Comparison of ENCODE assay signal across 18 cellular contexts in the genomic region with DNA sequence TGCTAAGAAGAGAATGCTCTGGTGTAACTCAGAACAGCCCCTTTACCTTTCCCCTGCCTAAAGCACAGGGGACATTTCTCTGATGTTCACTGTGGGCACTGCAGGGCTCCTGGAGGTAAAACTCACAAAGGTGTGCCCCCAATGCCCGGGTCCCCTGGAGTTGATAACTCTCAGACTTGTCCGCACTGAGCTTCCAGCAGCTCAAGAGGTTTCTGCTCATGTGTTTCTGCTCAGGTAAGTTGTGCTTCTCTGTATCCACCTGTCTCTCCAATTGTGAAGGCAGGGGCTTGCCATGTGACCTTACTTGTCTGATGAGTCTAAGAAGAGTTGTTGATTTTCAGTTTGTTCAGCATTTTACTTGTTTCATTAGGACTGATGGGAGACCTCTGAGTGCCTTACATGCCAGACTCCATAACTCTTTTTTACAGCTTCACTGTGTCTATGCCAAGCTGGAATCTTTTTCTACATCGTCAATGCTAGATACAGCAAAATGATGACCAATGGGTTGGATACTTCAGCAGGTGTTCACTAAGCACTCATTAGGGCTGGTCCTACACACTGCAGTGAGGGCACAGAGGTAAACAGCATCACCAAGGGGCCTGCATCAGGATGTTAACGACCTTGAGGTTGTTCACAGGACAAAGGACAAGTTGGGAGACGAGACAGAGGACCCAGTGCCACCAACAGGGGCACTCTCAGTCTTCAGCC.
"Had no signal": no experiment of that assay in that cellular context is flagged by ENCODE, and none has a peak within 500 bp of the region (broad histone marks: within the 10 kb centered on the region; RNA-seq: fewer than 3 reads in every experiment).

No MANE protein-coding gene starts in this region.

- DNase-seq: activated CD4-positive, alpha-beta T cell treated with anti-CD3 and anti-CD28 coated beads, Interleukin-2, amount 50 U/mL, for 4 hours; activated naive CD4-positive, alpha-beta T cell treated with anti-CD3 and anti-CD28 coated beads for 36 hours; activated T-cell treated with anti-CD3 and anti-CD28 coated beads, Interleukin-2, amount 50 U/mL, for 1 hour; erythroblast; foreskin melanocyte; hypothalamus; left lung; midbrain; nucleus accumbens; psoas muscle; stimulated activated naive B cell treated with anti-CD40 and anti-IgM and Interleukin-4, amounts not matched to agents 10 μg/mL and 1 μg/mL and 100 μg/mL, for 72 hours had no signal

- H3K27me3 ChIP-seq: thyroid gland, uterus had no signal

- H3K36me3 ChIP-seq: left lung, spleen, thyroid gland, uterus, WERI-Rb-1 had no signal

- H3K27ac ChIP-seq: dorsolateral prefrontal cortex, left lung, psoas muscle, spleen, thyroid gland, uterus, WERI-Rb-1 had no signal

- H3K9me3 ChIP-seq: thyroid gland, uterus had no signal

- H3K4me1 Mint-ChIP-seq: activated T-helper 17 cell treated with anti-CD3 and anti-CD28 coated beads, Interleukin-2, amount 50 U/mL, for 72 hours; stimulated activated naive B cell treated with anti-CD40 and anti-IgM and Interleukin-4, amounts not matched to agents 10 μg/mL and 1 μg/mL and 100 μg/mL, for 72 hours had no signal

- H3K4me3 ChIP-seq: dorsolateral prefrontal cortex, left lung, psoas muscle, spleen, thyroid gland, uterus had no signal

- H3K4me3 Mint-ChIP-seq: activated naive CD4-positive, alpha-beta T cell treated with anti-CD3 and anti-CD28 coated beads for 36 hours; activated T-helper 17 cell treated with anti-CD3 and anti-CD28 coated beads, Interleukin-2, amount 50 U/mL, for 72 hours; nephron; stimulated activated naive B cell treated with anti-CD40 and anti-IgM and Interleukin-4, amounts not matched to agents 10 μg/mL and 1 μg/mL and 100 μg/mL, for 72 hours had no signal

- H3K27ac Mint-ChIP-seq: activated naive CD4-positive, alpha-beta T cell treated with anti-CD3 and anti-CD28 coated beads for 36 hours; activated T-helper 17 cell treated with anti-CD3 and anti-CD28 coated beads, Interleukin-2, amount 50 U/mL, for 72 hours; nephron; stimulated activated naive B cell treated with anti-CD40 and anti-IgM and Interleukin-4, amounts not matched to agents 10 μg/mL and 1 μg/mL and 100 μg/mL, for 72 hours had no signal

- H3K4me1 ChIP-seq: left lung, psoas muscle, spleen, thyroid gland, uterus had no signal

- ATAC-seq: activated T-helper 17 cell treated with anti-CD3 and anti-CD28 coated beads, Interleukin-2, amount 50 U/mL, for 72 hours; left lung; psoas muscle; stimulated activated naive B cell treated with anti-CD40 and anti-IgM and Interleukin-4, amounts not matched to agents 10 μg/mL and 1 μg/mL and 100 μg/mL, for 72 hours had no signal

- H3K9me3 Mint-ChIP-seq: activated T-helper 17 cell treated with anti-CD3 and anti-CD28 coated beads, Interleukin-2, amount 50 U/mL, for 72 hours had no signal
